ENCODE assay signal across 1 cellular context in genomic region chr1:151135433-151136385, GRCh38.
TF ChIP-seq lines count a peak whose summit lies in the region.

No MANE protein-coding gene starts in this region.

TF ChIP-seq in HepG2, 621 proteins besides CTCF, POLR2A, EP300 and RAD21:
- TF ChIP-seq FOXM1 (CRISPR knock-in tag; IDR thresholded peaks at IDR 0.05): no peak
- TF ChIP-seq TARDBP (CRISPR knock-in tag; IDR thresholded peaks at IDR 0.05): no peak
- TF ChIP-seq, protein P1, sequence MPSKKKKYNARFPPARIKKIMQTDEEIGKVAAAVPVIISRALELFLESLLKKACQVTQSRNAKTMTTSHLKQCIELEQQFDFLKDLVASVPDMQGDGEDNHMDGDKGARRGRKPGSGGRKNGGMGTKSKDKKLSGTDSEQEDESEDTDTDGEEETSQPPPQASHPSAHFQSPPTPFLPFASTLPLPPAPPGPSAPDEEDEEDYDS (CRISPR knock-in tag; IDR thresholded peaks at IDR 0.05): no peak
- no peak for TF ChIP-seq MBNL3 (CRISPR knock-in tag; conservative IDR thresholded peaks at IDR 0.05)
- TF ChIP-seq ISX (CRISPR knock-in tag; conservative IDR thresholded peaks at IDR 0.05): no peak
- no peak for TF ChIP-seq MBD4 (IDR thresholded peaks at IDR 0.05; ENCODE audit: borderline replicate concordance, low read length)
- no peak for TF ChIP-seq MEIS2 (CRISPR knock-in tag; IDR thresholded peaks at IDR 0.05)
